1 cellular context compared by ENCODE assay signal in genomic region chr1:9066945-9067807, GRCh38.
TF ChIP-seq lines count a peak whose summit lies in the region.

No MANE protein-coding gene starts in this region.

TF ChIP-seq in HepG2, 621 proteins besides CTCF, POLR2A, EP300 and RAD21 (continued from another document and continues in another):
- TF ChIP-seq ZBTB4 (CRISPR knock-in tag; IDR thresholded peaks at IDR 0.05; ENCODE audit: borderline replicate concordance) (no peak), PRMT3 (CRISPR knock-in tag; IDR thresholded peaks at IDR 0.05; ENCODE audit: borderline replicate concordance, low read depth) (no peak), NFIB (CRISPR knock-in tag; IDR thresholded peaks at IDR 0.05; ENCODE audit: borderline replicate concordance) (no peak), ARID3A (IDR thresholded peaks at IDR 0.05; ENCODE audit: low read depth, low read length) (no peak), ZFP90 (CRISPR knock-in tag; IDR thresholded peaks at IDR 0.05; ENCODE audit: borderline replicate concordance) (no peak), PHF8 (CRISPR knock-in tag; IDR thresholded peaks at IDR 0.05) (no peak), CSRNP2 (CRISPR knock-in tag; conservative IDR thresholded peaks at IDR 0.05; ENCODE audit: low read depth) (no peak), JUND (CRISPR knock-in tag; IDR thresholded peaks at IDR 0.05) (no peak; the same call in 1 of the 2 replicates), DPF2 (CRISPR knock-in tag; IDR thresholded peaks at IDR 0.05; ENCODE audit: borderline replicate concordance, low read depth) (no peak), PCBP1 (IDR thresholded peaks at IDR 0.05; ENCODE audit: borderline replicate concordance, low read depth, low read length) (no peak), ZNF180 (CRISPR knock-in tag; IDR thresholded peaks at IDR 0.05; ENCODE audit: borderline replicate concordance, low read depth) (no peak), MTF1 (CRISPR knock-in tag; IDR thresholded peaks at IDR 0.05) (no peak), ZSCAN31 (CRISPR knock-in tag; IDR thresholded peaks at IDR 0.05; ENCODE audit: low read depth) (no peak), UBTF (CRISPR knock-in tag; IDR thresholded peaks at IDR 0.05) (no peak), CREB3 (CRISPR knock-in tag; IDR thresholded peaks at IDR 0.05) (no peak), KLF6 (CRISPR knock-in tag; IDR thresholded peaks at IDR 0.05) (peak; percentile 36; the same call in 1 of the 2 replicates), PAX8 (CRISPR knock-in tag; IDR thresholded peaks at IDR 0.05; ENCODE audit: borderline replicate concordance) (no peak), SATB2 (CRISPR knock-in tag; IDR thresholded peaks at IDR 0.05) (no peak), RFX3 (CRISPR knock-in tag; IDR thresholded peaks at IDR 0.05) (no peak), ZBTB40 (IDR thresholded peaks at IDR 0.05) (no peak), ZBTB40 (CRISPR knock-in tag; IDR thresholded peaks at IDR 0.05) (peak; percentile 72), ZBTB39 (CRISPR knock-in tag; IDR thresholded peaks at IDR 0.05) (no peak), PRPF4 (IDR thresholded peaks at IDR 0.05; ENCODE audit: low read depth, low read length, poor library complexity, severe bottlenecking) (no peak), JUNB (CRISPR knock-in tag; IDR thresholded peaks at IDR 0.05; ENCODE audit: borderline replicate concordance) (no peak), RFX1 (IDR thresholded peaks at IDR 0.05) (no peak), ZNF629 (CRISPR knock-in tag; conservative IDR thresholded peaks at IDR 0.05) (no peak), CREB1 (IDR thresholded peaks at IDR 0.05) (no peak), CREB1 (CRISPR knock-in tag; IDR thresholded peaks at IDR 0.05) (no peak), PATZ1 (CRISPR knock-in tag; IDR thresholded peaks at IDR 0.05) (no peak), ATF3 (CRISPR knock-in tag; IDR thresholded peaks at IDR 0.05) (no peak), REPIN1 (CRISPR knock-in tag; IDR thresholded peaks at IDR 0.05; ENCODE audit: borderline replicate concordance, low read depth) (no peak)
